ENCODE assay signal across 9 cellular contexts in the genomic region with DNA sequence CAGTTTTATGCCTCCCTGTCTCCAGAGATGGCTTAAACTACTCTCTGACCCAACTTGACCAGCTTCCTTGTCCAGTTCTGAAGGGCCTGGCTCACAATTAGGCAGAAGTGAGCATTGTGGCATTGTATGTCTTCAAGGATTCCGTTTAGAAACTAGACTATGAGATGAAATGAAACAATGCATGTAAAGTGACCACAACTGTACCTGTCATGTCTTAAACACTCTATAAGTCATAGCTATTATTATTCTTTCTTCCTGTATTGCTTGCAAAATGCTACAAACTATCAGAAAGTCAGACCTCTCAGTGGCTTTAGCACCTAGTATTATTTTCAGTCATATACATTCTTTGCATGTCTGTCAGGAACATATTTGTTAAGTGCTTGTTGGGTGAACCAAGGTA.
DNase-seq lines count a peak whose midpoint lies in the region; ATAC-seq and TF ChIP-seq lines count a peak whose summit lies in the region.
"Had no signal": no experiment of that assay in that cellular context is flagged by ENCODE, and none has a peak within 500 bp of the region (broad histone marks: within the 10 kb centered on the region; RNA-seq: fewer than 3 reads in every experiment).

No MANE protein-coding gene starts in this region.

- intact Hi-C loops in transverse colon (cut with DNase I; ENCODE audit: low total_unique reads) = loop anchor here (5.0 kb wide), 1 partner anchor 290 kb away; a partner anchor contains a TSS

- H3K27ac ChIP-seq in transverse colon (no peak overlapping the region), brain microvascular endothelial cell (no peak overlapping the region)

- no peak for DNase-seq in activated CD8-positive, alpha-beta memory T cell treated with anti-CD3 and anti-CD28 coated beads, Interleukin-2, amount 10 ng/mL, durations not matched to agents 7 days and 5 days
- no peak for DNase-seq in activated CD8-positive, alpha-beta memory T cell treated with anti-CD3 and anti-CD28 coated beads, Interleukin-2, amount 50 U/mL, for 4 hours
- DNase-seq in progenitor cell of endocrine pancreas (ENCODE audit: low spot score, unreplicated experiment) (no peak), transverse colon (no peak), C1 segment of cervical spinal cord (lab: John Stamatoyannopoulos, UW) (no peak), brain microvascular endothelial cell (no peak)

- H3K4me3 Mint-ChIP-seq in activated CD8-positive, alpha-beta memory T cell treated with anti-CD3 and anti-CD28 coated beads, Interleukin-2, amount 10 ng/mL, durations not matched to agents 7 days and 5 days = no peak overlapping the region
- no peak overlapping the region for H3K4me3 Mint-ChIP-seq in progenitor cell of endocrine pancreas (ENCODE audit: low read depth)

- in situ Hi-C loops in transverse colon (cut with MboI; ENCODE audit: low pct_ligation_motif_present in 1 of 4, low pct_unique_long_range_greater_than_20kb in 1 of 4, low sequenced_read_pairs in 3 of 4) = loop anchor here in 2 of 4 donors (10.0 to 25.0 kb wide), 2 partner anchors 285 to 293 kb away; a partner anchor contains a TSS
- in situ Hi-C loops in brain microvascular endothelial cell (cut with HindIII; ENCODE audit: low pct_ligation_motif_present, low sequenced_read_pairs) = no loop called here

- TF ChIP-seq POLR2A in transverse colon (IDR thresholded peaks at IDR 0.05) = no peak

- H3K27me3 Mint-ChIP-seq in activated CD8-positive, alpha-beta memory T cell treated with anti-CD3 and anti-CD28 coated beads, Interleukin-2, amount 10 ng/mL, durations not matched to agents 7 days and 5 days = no peaks in the 10 kb centered on the region
- H3K27me3 Mint-ChIP-seq in progenitor cell of endocrine pancreas = no peaks in the 10 kb centered on the region

- H3K4me1 ChIP-seq in transverse colon = peaks cover 9 to 28% (median 13%) of the 10 kb centered on the region in 4 donors

- no peak for TF ChIP-seq CTCF in progenitor cell of endocrine pancreas (IDR thresholded peaks at IDR 0.05; ENCODE audit: unreplicated experiment)
- TF ChIP-seq CTCF in transverse colon (IDR thresholded peaks at IDR 0.05) = no peak
- no peak for TF ChIP-seq CTCF in brain microvascular endothelial cell (IDR thresholded peaks at IDR 0.05; ENCODE audit: low read depth, low read length, missing control alignments)

- peak; percentile 76 for ATAC-seq in activated CD8-positive, alpha-beta memory T cell treated with anti-CD3 and anti-CD28 coated beads, Interleukin-2, amount 10 ng/mL, durations not matched to agents 7 days and 5 days
- ATAC-seq in GM21576 (IDR thresholded peaks at IDR 0.05; ENCODE audit: unreplicated experiment) (peak; percentile 95), HG03159 (IDR thresholded peaks at IDR 0.05; ENCODE audit: unreplicated experiment) (peak; percentile 91)

- CTCF ChIA-PET in activated CD8-positive, alpha-beta memory T cell treated with anti-CD3 and anti-CD28 coated beads, Interleukin-2, amount 10 ng/mL, durations not matched to agents 7 days and 5 days (lab: Charles Lee) = interaction anchor here (1.7 to 4.4 kb wide), 2 partner anchors 291 to 338 kb away, joined by 5 to 14 read pairs; a partner anchor contains a TSS

- H3K4me3 ChIP-seq in transverse colon (no peak overlapping the region), brain microvascular endothelial cell (ENCODE audit: low read depth, low read length) (no peak overlapping the region)
- H3K4me3 ChIP-seq: thoracic aorta had no signal

- H3K9me3 Mint-ChIP-seq in activated CD8-positive, alpha-beta memory T cell treated with anti-CD3 and anti-CD28 coated beads, Interleukin-2, amount 10 ng/mL, durations not matched to agents 7 days and 5 days (ENCODE audit: low read depth) = no peaks in the 10 kb centered on the region
- H3K9me3 Mint-ChIP-seq in progenitor cell of endocrine pancreas (ENCODE audit: low read depth) = peaks cover 10% of the 10 kb centered on the region

- no peaks in the 10 kb centered on the region for H3K9me3 ChIP-seq in transverse colon
- H3K9me3 ChIP-seq: thoracic aorta had no signal

- H3K36me3 ChIP-seq in transverse colon = no peaks in the 10 kb centered on the region
- H3K36me3 ChIP-seq in brain microvascular endothelial cell (replicated peaks) = no peaks in the 10 kb centered on the region
- H3K36me3 ChIP-seq: thoracic aorta had no signal

- peaks cover 34% of the 10 kb centered on the region for H3K4me1 Mint-ChIP-seq in activated CD8-positive, alpha-beta memory T cell treated with anti-CD3 and anti-CD28 coated beads, Interleukin-2, amount 10 ng/mL, durations not matched to agents 7 days and 5 days
- H3K4me1 Mint-ChIP-seq in progenitor cell of endocrine pancreas (ENCODE audit: low read depth) = peaks cover 69% of the 10 kb centered on the region

- no peak for TF ChIP-seq EP300 in transverse colon (IDR thresholded peaks at IDR 0.05; ENCODE audit: low read depth)

- no peaks in the 10 kb centered on the region for H3K27me3 ChIP-seq in transverse colon
- H3K27me3 ChIP-seq in brain microvascular endothelial cell (replicated peaks) = no peaks in the 10 kb centered on the region

- H3K27ac Mint-ChIP-seq in activated CD8-positive, alpha-beta memory T cell treated with anti-CD3 and anti-CD28 coated beads, Interleukin-2, amount 10 ng/mL, durations not matched to agents 7 days and 5 days = no peak overlapping the region
- H3K27ac Mint-ChIP-seq in progenitor cell of endocrine pancreas = peak overlapping the region; percentile 49

- H3K36me3 Mint-ChIP-seq in activated CD8-positive, alpha-beta memory T cell treated with anti-CD3 and anti-CD28 coated beads, Interleukin-2, amount 10 ng/mL, durations not matched to agents 7 days and 5 days = peaks cover 6% of the 10 kb centered on the region
- H3K36me3 Mint-ChIP-seq in progenitor cell of endocrine pancreas (ENCODE audit: insufficient read depth) = peaks cover 3% of the 10 kb centered on the region

- 80% methylated on average over 1 of the region's 1 CpG; no CpG with 5 or more reads in 1 of the 2 donors for WGBS in transverse colon (ENCODE audit: low coverage in 1 of 2), 2 donors
